35 cellular contexts compared by ENCODE assay signal in genomic region chrX:31661280-31661679, GRCh38.
"Had no signal": no experiment of that assay in that cellular context is flagged by ENCODE, and none has a peak within 500 bp of the region (broad histone marks: within the 10 kb centered on the region; RNA-seq: fewer than 3 reads in every experiment).

No MANE protein-coding gene starts in this region.

- H3K9me3 Mint-ChIP-seq: activated B cell treated with CpG ODN at 0.5 μM for 24 hours; activated CD4-positive, alpha-beta memory T cell treated with anti-CD3 and anti-CD28 coated beads for 36 hours; activated CD4-positive, alpha-beta T cell treated with anti-CD3 and anti-CD28 coated beads, Interleukin-2, amount 10 ng/mL, durations not matched to agents 24 days and 14 days; activated CD8-positive, alpha-beta T cell treated with anti-CD3 and anti-CD28 coated beads for 36 hours; activated naive CD4-positive, alpha-beta T cell treated with anti-CD3 and anti-CD28 coated beads for 36 hours; activated naive CD4-positive, alpha-beta T cell treated with anti-CD3 and anti-CD28 coated beads, Interleukin-2, amount 50 U/mL, for 72 hours; activated naive CD8-positive, alpha-beta T cell treated with anti-CD3 and anti-CD28 coated beads for 36 hours; activated T-cell treated with anti-CD3 and anti-CD28 coated beads, Interleukin-2, amount 50 U/mL, for 4 hours; activated T-cell treated with anti-CD3 and anti-CD28 coated beads, Interleukin-2, amount 50 U/mL, for 72 hours; activated T-helper 1 cell treated with anti-CD3 and anti-CD28 coated beads, Interleukin-12 subunit alpha, Interleukin-12 subunit beta, Interleukin-2, Interleukin-4 antibody, amounts not matched to agents 30 ng/mL and 10 ng/mL and 1 ng/mL, durations not matched to agents 14 hours and 24 hours and 36 hours; activated T-helper 17 cell treated with anti-CD3 and anti-CD28 coated beads, Interleukin-2, amount 50 U/mL, for 72 hours; T-helper 1 cell treated with Interleukin-12 subunit alpha and Interleukin-12 subunit beta and Interleukin-4 antibody, amounts not matched to agents 30 μg/mL and 1 μg/mL, for 36 hours; T-helper 2 cell treated with Interferon-gamma antibody and Interleukin-4, amounts not matched to agents 5 μg/mL and 100 μg/mL, for 36 hours had no signal

- DNase-seq: activated B cell treated with CpG ODN at 0.5 μM for 24 hours; activated CD4-positive, alpha-beta memory T cell treated with anti-CD3 and anti-CD28 coated beads for 36 hours; activated CD4-positive, alpha-beta T cell treated with anti-CD3 and anti-CD28 coated beads for 4 hours; activated CD4-positive, alpha-beta T cell treated with anti-CD3 and anti-CD28 coated beads, Interleukin-2, amount 10 ng/mL, durations not matched to agents 24 days and 14 days; activated CD4-positive, alpha-beta T cell treated with anti-CD3 and anti-CD28 coated beads, Interleukin-2, amount 50 U/mL, for 1 hour; activated CD4-positive, alpha-beta T cell treated with anti-CD3 and anti-CD28 coated beads, Interleukin-2, amount 50 U/mL, for 4 hours; activated CD4-positive, CD25-positive, alpha-beta regulatory T cell treated with anti-CD3 and anti-CD28 coated beads, Interleukin-2, amount 50 U/mL, for 72 hours; activated CD8-positive, alpha-beta memory T cell treated with anti-CD3 and anti-CD28 coated beads, Interleukin-2, amount 50 U/mL, for 4 hours; activated CD8-positive, alpha-beta T cell treated with anti-CD3 and anti-CD28 coated beads for 36 hours; activated effector memory CD4-positive, alpha-beta T cell treated with anti-CD3 and anti-CD28 coated beads, Interleukin-2, amount 50 U/mL, for 16 hours; activated gamma-delta T cell treated with Interleukin-2 at 50 U/mL for 16 hours; activated naive CD4-positive, alpha-beta T cell; activated naive CD4-positive, alpha-beta T cell treated with anti-CD3 and anti-CD28 coated beads for 36 hours; activated naive CD4-positive, alpha-beta T cell treated with anti-CD3 and anti-CD28 coated beads, Interleukin-2, amount 50 U/mL, for 16 hours; activated naive CD8-positive, alpha-beta T cell treated with anti-CD3 and anti-CD28 coated beads for 36 hours; activated T-cell treated with anti-CD3 and anti-CD28 coated beads for 4 hours; activated T-cell treated with anti-CD3 and anti-CD28 coated beads, Interleukin-2, amount 50 U/mL, for 1 hour; activated T-cell treated with anti-CD3 and anti-CD28 coated beads, Interleukin-2, amount 50 U/mL, for 4 hours; activated T-cell treated with anti-CD3 and anti-CD28 coated beads, Interleukin-2, amount 50 U/mL, for 72 hours; adrenal gland; amniotic stem cell; aorta; brain microvascular endothelial cell; central memory CD4-positive, alpha-beta T cell; T-helper 1 cell; T-helper 2 cell; T-helper 9 cell had no signal

- H3K9me3 ChIP-seq: adrenal gland, breast epithelium had no signal

- H3K27ac ChIP-seq: adrenal gland, brain microvascular endothelial cell, breast epithelium, VCaP had no signal

- FAIRE-seq: TTC549 had no signal

- ATAC-seq: activated CD8-positive, alpha-beta T cell treated with anti-CD3 and anti-CD28 coated beads for 36 hours; activated naive CD4-positive, alpha-beta T cell treated with anti-CD3 and anti-CD28 coated beads, Interleukin-2, amount 50 U/mL, for 72 hours; activated T-cell treated with anti-CD3 and anti-CD28 coated beads, Interleukin-2, amount 50 U/mL, for 4 hours; activated T-cell treated with anti-CD3 and anti-CD28 coated beads, Interleukin-2, amount 50 U/mL, for 72 hours; activated T-helper 17 cell treated with anti-CD3 and anti-CD28 coated beads, Interleukin-2, amount 50 U/mL, for 72 hours had no signal

- H3K4me3 Mint-ChIP-seq: activated B cell treated with CpG ODN at 0.5 μM for 24 hours; activated CD4-positive, alpha-beta memory T cell treated with anti-CD3 and anti-CD28 coated beads for 36 hours; activated CD4-positive, alpha-beta T cell treated with anti-CD3 and anti-CD28 coated beads, Interleukin-2, amount 10 ng/mL, durations not matched to agents 24 days and 14 days; activated CD8-positive, alpha-beta T cell treated with anti-CD3 and anti-CD28 coated beads for 36 hours; activated naive CD4-positive, alpha-beta T cell treated with anti-CD3 and anti-CD28 coated beads for 36 hours; activated naive CD8-positive, alpha-beta T cell treated with anti-CD3 and anti-CD28 coated beads for 36 hours; activated T-cell treated with anti-CD3 and anti-CD28 coated beads, Interleukin-2, amount 50 U/mL, for 4 hours; activated T-cell treated with anti-CD3 and anti-CD28 coated beads, Interleukin-2, amount 50 U/mL, for 72 hours; activated T-helper 1 cell treated with anti-CD3 and anti-CD28 coated beads, Interleukin-12 subunit alpha, Interleukin-12 subunit beta, Interleukin-2, Interleukin-4 antibody, amounts not matched to agents 30 ng/mL and 10 ng/mL and 1 ng/mL, durations not matched to agents 14 hours and 24 hours and 36 hours; activated T-helper 17 cell treated with anti-CD3 and anti-CD28 coated beads, Interleukin-2, amount 50 U/mL, for 72 hours; T-helper 1 cell treated with Interleukin-12 subunit alpha and Interleukin-12 subunit beta and Interleukin-4 antibody, amounts not matched to agents 30 μg/mL and 1 μg/mL, for 36 hours; T-helper 2 cell treated with Interferon-gamma antibody and Interleukin-4, amounts not matched to agents 5 μg/mL and 100 μg/mL, for 36 hours had no signal

- H3K36me3 Mint-ChIP-seq: activated CD4-positive, alpha-beta memory T cell treated with anti-CD3 and anti-CD28 coated beads for 36 hours; activated naive CD4-positive, alpha-beta T cell treated with anti-CD3 and anti-CD28 coated beads, Interleukin-2, amount 50 U/mL, for 72 hours; activated naive CD8-positive, alpha-beta T cell treated with anti-CD3 and anti-CD28 coated beads for 36 hours had no signal

- H3K4me1 ChIP-seq: adrenal gland, breast epithelium had no signal

- H3K27ac Mint-ChIP-seq: activated B cell treated with CpG ODN at 0.5 μM for 24 hours; activated CD4-positive, alpha-beta memory T cell treated with anti-CD3 and anti-CD28 coated beads for 36 hours; activated CD4-positive, alpha-beta T cell treated with anti-CD3 and anti-CD28 coated beads, Interleukin-2, amount 10 ng/mL, durations not matched to agents 24 days and 14 days; activated CD8-positive, alpha-beta T cell treated with anti-CD3 and anti-CD28 coated beads for 36 hours; activated naive CD4-positive, alpha-beta T cell treated with anti-CD3 and anti-CD28 coated beads for 36 hours; activated naive CD4-positive, alpha-beta T cell treated with anti-CD3 and anti-CD28 coated beads, Interleukin-2, amount 50 U/mL, for 72 hours; activated naive CD8-positive, alpha-beta T cell treated with anti-CD3 and anti-CD28 coated beads for 36 hours; activated T-cell treated with anti-CD3 and anti-CD28 coated beads, Interleukin-2, amount 50 U/mL, for 72 hours; activated T-helper 1 cell treated with anti-CD3 and anti-CD28 coated beads, Interleukin-12 subunit alpha, Interleukin-12 subunit beta, Interleukin-2, Interleukin-4 antibody, amounts not matched to agents 30 ng/mL and 10 ng/mL and 1 ng/mL, durations not matched to agents 14 hours and 24 hours and 36 hours; activated T-helper 17 cell treated with anti-CD3 and anti-CD28 coated beads, Interleukin-2, amount 50 U/mL, for 72 hours; T-helper 1 cell treated with Interleukin-12 subunit alpha and Interleukin-12 subunit beta and Interleukin-4 antibody, amounts not matched to agents 30 μg/mL and 1 μg/mL, for 36 hours; T-helper 2 cell treated with Interferon-gamma antibody and Interleukin-4, amounts not matched to agents 5 μg/mL and 100 μg/mL, for 36 hours had no signal

- H3K27me3 Mint-ChIP-seq: activated B cell treated with CpG ODN at 0.5 μM for 24 hours; activated CD4-positive, alpha-beta memory T cell treated with anti-CD3 and anti-CD28 coated beads for 36 hours; activated CD4-positive, alpha-beta T cell treated with anti-CD3 and anti-CD28 coated beads, Interleukin-2, amount 10 ng/mL, durations not matched to agents 24 days and 14 days; activated CD8-positive, alpha-beta T cell treated with anti-CD3 and anti-CD28 coated beads for 36 hours; activated T-helper 17 cell treated with anti-CD3 and anti-CD28 coated beads, Interleukin-2, amount 50 U/mL, for 72 hours had no signal

- H3K36me3 ChIP-seq: adrenal gland, brain microvascular endothelial cell, breast epithelium had no signal

- H3K4me3 ChIP-seq: adrenal gland, breast epithelium had no signal

- H3K4me1 Mint-ChIP-seq: activated B cell treated with CpG ODN at 0.5 μM for 24 hours; activated CD4-positive, alpha-beta T cell treated with anti-CD3 and anti-CD28 coated beads, Interleukin-2, amount 10 ng/mL, durations not matched to agents 24 days and 14 days; activated naive CD8-positive, alpha-beta T cell treated with anti-CD3 and anti-CD28 coated beads for 36 hours; activated T-helper 17 cell treated with anti-CD3 and anti-CD28 coated beads, Interleukin-2, amount 50 U/mL, for 72 hours had no signal

- H3K27me3 ChIP-seq: adrenal gland, brain microvascular endothelial cell had no signal
